9 cellular contexts compared by ENCODE assay signal in the genomic region with DNA sequence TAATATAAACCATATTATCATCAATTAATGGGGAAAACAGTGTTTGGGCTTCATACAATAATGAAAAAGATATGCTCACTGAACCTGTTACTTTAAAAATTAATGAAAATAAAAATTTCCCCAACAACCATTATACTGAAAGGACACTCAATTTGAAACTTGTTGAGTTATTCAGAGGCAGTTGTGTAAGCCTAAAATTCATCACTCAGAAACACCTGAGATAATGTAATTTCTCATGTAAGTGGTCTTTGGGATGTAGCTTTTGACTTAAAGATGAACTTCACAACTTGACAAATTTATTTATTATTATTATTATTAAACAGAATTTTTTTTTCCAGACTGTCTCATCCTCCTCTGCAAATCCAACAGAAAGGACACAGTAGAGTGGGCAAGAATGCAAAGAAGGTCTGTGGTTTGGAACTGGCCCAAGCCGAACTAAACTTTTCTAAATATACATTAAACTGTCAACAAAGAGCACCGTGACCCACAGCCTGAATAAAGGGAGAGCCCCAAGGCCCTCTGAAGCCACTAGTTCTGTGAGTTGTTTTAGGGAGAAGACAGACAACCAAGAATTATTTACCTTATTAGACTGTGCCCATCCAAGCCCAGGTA. TPM values are rescaled to one million over a fixed set of nuclear protein-coding genes. Genes with fewer than 3 reads are reported as not detected.
DNase-seq lines count a peak whose midpoint lies in the region; ATAC-seq and TF ChIP-seq lines count a peak whose summit lies in the region.
"Had no signal": no experiment of that assay in that cellular context is flagged by ENCODE, and none has a peak within 500 bp of the region (broad histone marks: within the 10 kb centered on the region; RNA-seq: fewer than 3 reads in every experiment).

No MANE protein-coding gene starts in this region.

- peak overlapping the region; percentile 73 to 82 (median 80) for H3K27ac Mint-ChIP-seq in nephron
- H3K27ac Mint-ChIP-seq: progenitor cell of endocrine pancreas had no signal

- no peaks in the 10 kb centered on the region for H4K20me1 ChIP-seq in mammary epithelial cell (ENCODE audit: insufficient read depth, low read length)

- no peak overlapping the region for H3K4me2 ChIP-seq in mammary epithelial cell (ENCODE audit: insufficient read depth, low read depth, low read length)

- peaks cover 5% of the 10 kb centered on the region for H3K4me1 Mint-ChIP-seq in nephron

- H3K27ac ChIP-seq in body of pancreas (no peak overlapping the region), mammary epithelial cell (ENCODE audit: insufficient read depth, low read depth, low read length) (no peak overlapping the region)

- intact Hi-C loops in body of pancreas (cut with DNase I) (no loop called here), mammary epithelial cell (cut with micrococcal nuclease) (no loop called here)

- BruUV-seq in mammary epithelial cell (replicated peaks; lab: Mats Ljungman, UMichigan): no TSS peak

- H3K36me3 ChIP-seq in body of pancreas (replicated peaks in 1 of 2; ENCODE audit: insufficient read depth in 1 of 2, low read depth in 2 of 2): no peaks in the 10 kb centered on the region
- no peaks in the 10 kb centered on the region for H3K36me3 ChIP-seq in mammary epithelial cell (ENCODE audit: insufficient read depth, low read length)

- H3K27me3 Mint-ChIP-seq in nephron (ENCODE audit: low read depth): no peaks in the 10 kb centered on the region
- H3K27me3 Mint-ChIP-seq: progenitor cell of endocrine pancreas had no signal

- H3K9me3 ChIP-seq in body of pancreas (no peaks in the 10 kb centered on the region), mammary epithelial cell (replicated peaks; ENCODE audit: insufficient read depth, low read length) (no peaks in the 10 kb centered on the region)

- 74 to 82% methylated on average over 2 of the region's 2 CpGs for WGBS in body of pancreas, 2 donors
- WGBS in mammary epithelial cell (ENCODE audit: low coverage, missing lambda C conversion rate): 51% methylated on average over 2 of the region's 2 CpGs

- no peak overlapping the region for H2AFZ ChIP-seq in mammary epithelial cell (ENCODE audit: low read depth, low read length)

- no peak overlapping the region for H3K4me3 Mint-ChIP-seq in nephron

- peaks cover 8% of the 10 kb centered on the region for H3K36me3 Mint-ChIP-seq in nephron (ENCODE audit: low read depth)

- in situ Hi-C loops in mammary epithelial cell (cut with MboI; ENCODE audit: low sequenced_read_pairs in 2 of 2): no loop called here

- CTCF ChIA-PET in mammary epithelial cell (lab: Charles Lee; ENCODE audit: low non-redundant PET): no interaction called here

- ATAC-seq in GM18868 (IDR thresholded peaks at IDR 0.05; ENCODE audit: unreplicated experiment) (peak; percentile 81), GM21737 (IDR thresholded peaks at IDR 0.05; ENCODE audit: unreplicated experiment) (peak; percentile 83), HG03342 (IDR thresholded peaks at IDR 0.05; ENCODE audit: unreplicated experiment) (peak; percentile 75), body of pancreas (no peak)

- TF ChIP-seq CTCF in nephron (IDR thresholded peaks at IDR 0.05; ENCODE audit: unreplicated experiment in 3 of 3) (no peak), body of pancreas (IDR thresholded peaks at IDR 0.05) (no peak), mammary epithelial cell (conservative IDR thresholded peaks at IDR 0.05 in 1 of 2, IDR thresholded peaks at IDR 0.05 in 1 of 2; ENCODE audit: extremely low read depth in 1 of 2, insufficient read depth in 1 of 2, low read depth in 1 of 2, low read length in 2 of 2) (no peak)

- H3K27me3 ChIP-seq in body of pancreas (no peaks in the 10 kb centered on the region), mammary epithelial cell (ENCODE audit: insufficient read depth, low read length) (no peaks in the 10 kb centered on the region)

- H3K4me1 ChIP-seq in body of pancreas (peaks cover 9% of the 10 kb centered on the region), mammary epithelial cell (ENCODE audit: insufficient read depth, low read length) (peaks cover 3% of the 10 kb centered on the region)

- dilution Hi-C loops in mammary epithelial cell (cut with HindIII; ENCODE audit: low sequenced_read_pairs): no loop called here

- peaks cover 9% of the 10 kb centered on the region for H3K9me3 Mint-ChIP-seq in nephron

- no peak overlapping the region for H3K9ac ChIP-seq in mammary epithelial cell (ENCODE audit: insufficient read depth, low read length)

- DNase-seq in OCI-M2 (lab: John Stamatoyannopoulos, UW; ENCODE audit: unreplicated experiment) (no peak), cerebellar cortex (ENCODE audit: low spot score) (no peak), body of pancreas (no peak), mammary epithelial cell (no peak)

- H3K79me2 ChIP-seq in mammary epithelial cell (ENCODE audit: insufficient read depth, low read length): no peaks in the 10 kb centered on the region

- no peak overlapping the region for H3K4me3 ChIP-seq in body of pancreas
- H3K4me3 ChIP-seq in mammary epithelial cell (replicated peaks in 1 of 3; ENCODE audit: insufficient read depth in 1 of 3, low read depth in 2 of 3, low read length in 3 of 3): no peak overlapping the region

- TF ChIP-seq POLR2A in body of pancreas (IDR thresholded peaks at IDR 0.05): no peak

RNA-seq across cellular contexts. Expression of a gene that starts 32.2 kb away (rescaled TPM):
- total RNA-seq in body of pancreas: 1 to 10 TPM; 2.6 to 7.3 TPM
- under 1 TPM in 1 of 2 donors, not detected in 1; 0.17 TPM for total RNA-seq in mammary epithelial cell
- polyA plus RNA-seq in mammary epithelial cell: not detected
- not detected for polyA minus RNA-seq in mammary epithelial cell
